ENCODE assay signal across 28 cellular contexts in the genomic region with DNA sequence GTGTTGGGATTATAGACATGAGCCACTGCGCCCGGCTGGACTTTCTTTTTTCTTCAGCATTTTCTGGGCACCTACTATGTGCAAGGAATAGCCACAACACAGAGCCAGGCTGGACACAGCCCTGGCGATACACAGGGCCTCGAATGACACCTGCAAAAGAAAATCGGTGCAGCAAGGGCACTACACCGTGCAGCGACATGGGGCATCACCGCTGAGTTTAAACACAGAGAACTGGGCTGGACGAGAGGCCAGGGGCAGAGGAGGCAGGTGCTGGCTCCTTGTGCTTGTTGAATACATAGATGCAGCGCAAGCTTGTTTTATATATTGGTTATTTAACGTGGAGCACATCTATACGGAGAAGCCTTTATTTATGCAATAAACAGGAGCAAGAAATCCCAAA.
"Had no signal": no experiment of that assay in that cellular context is flagged by ENCODE, and none has a peak within 500 bp of the region (broad histone marks: within the 10 kb centered on the region; RNA-seq: fewer than 3 reads in every experiment).

No MANE protein-coding gene starts in this region.

- H3K27me3 ChIP-seq: brain microvascular endothelial cell had no signal

- H3K4me1 ChIP-seq: foreskin keratinocyte had no signal

- H3K9me3 ChIP-seq: esophagus muscularis mucosa, gastrocnemius medialis had no signal

- H3K36me3 ChIP-seq: brain microvascular endothelial cell, gastrocnemius medialis had no signal

- FAIRE-seq: astrocyte, bronchial epithelial cell, TTC549 had no signal

- H3K27ac ChIP-seq: brain microvascular endothelial cell, coronary artery, dorsolateral prefrontal cortex, esophagus muscularis mucosa, foreskin keratinocyte, gastrocnemius medialis, VCaP had no signal

- H3K4me3 ChIP-seq: coronary artery, dorsolateral prefrontal cortex, esophagus muscularis mucosa, gastrocnemius medialis had no signal

- DNase-seq: activated CD4-positive, alpha-beta T cell treated with anti-CD3 and anti-CD28 coated beads for 1 hour; activated CD4-positive, alpha-beta T cell treated with anti-CD3 and anti-CD28 coated beads for 4 hours; activated CD4-positive, alpha-beta T cell treated with anti-CD3 and anti-CD28 coated beads, Interleukin-2, amount 50 U/mL, for 4 hours; activated CD8-positive, alpha-beta memory T cell treated with anti-CD3 and anti-CD28 coated beads, Interleukin-2, amount 50 U/mL, for 48 hours; activated gamma-delta T cell; activated naive CD4-positive, alpha-beta T cell treated with anti-CD3 and anti-CD28 coated beads, Interleukin-2, amount 50 U/mL, for 16 hours; activated naive CD4-positive, alpha-beta T cell treated with Interleukin-2 at 50 U/mL for 16 hours; activated T-cell treated with anti-CD3 and anti-CD28 coated beads for 4 hours; activated T-cell treated with anti-CD3 and anti-CD28 coated beads, Interleukin-2, amount 50 U/mL, for 24 hours; amniotic stem cell; anterior cingulate cortex; brain microvascular endothelial cell; dorsolateral prefrontal cortex; effector memory CD4-positive, alpha-beta T cell; erythroblast; foreskin keratinocyte; gastrocnemius medialis; glutamatergic neuron; SW 1271; T-helper 9 cell had no signal

- ATAC-seq: T-cell, WTC11 had no signal
